In the genomic region with DNA sequence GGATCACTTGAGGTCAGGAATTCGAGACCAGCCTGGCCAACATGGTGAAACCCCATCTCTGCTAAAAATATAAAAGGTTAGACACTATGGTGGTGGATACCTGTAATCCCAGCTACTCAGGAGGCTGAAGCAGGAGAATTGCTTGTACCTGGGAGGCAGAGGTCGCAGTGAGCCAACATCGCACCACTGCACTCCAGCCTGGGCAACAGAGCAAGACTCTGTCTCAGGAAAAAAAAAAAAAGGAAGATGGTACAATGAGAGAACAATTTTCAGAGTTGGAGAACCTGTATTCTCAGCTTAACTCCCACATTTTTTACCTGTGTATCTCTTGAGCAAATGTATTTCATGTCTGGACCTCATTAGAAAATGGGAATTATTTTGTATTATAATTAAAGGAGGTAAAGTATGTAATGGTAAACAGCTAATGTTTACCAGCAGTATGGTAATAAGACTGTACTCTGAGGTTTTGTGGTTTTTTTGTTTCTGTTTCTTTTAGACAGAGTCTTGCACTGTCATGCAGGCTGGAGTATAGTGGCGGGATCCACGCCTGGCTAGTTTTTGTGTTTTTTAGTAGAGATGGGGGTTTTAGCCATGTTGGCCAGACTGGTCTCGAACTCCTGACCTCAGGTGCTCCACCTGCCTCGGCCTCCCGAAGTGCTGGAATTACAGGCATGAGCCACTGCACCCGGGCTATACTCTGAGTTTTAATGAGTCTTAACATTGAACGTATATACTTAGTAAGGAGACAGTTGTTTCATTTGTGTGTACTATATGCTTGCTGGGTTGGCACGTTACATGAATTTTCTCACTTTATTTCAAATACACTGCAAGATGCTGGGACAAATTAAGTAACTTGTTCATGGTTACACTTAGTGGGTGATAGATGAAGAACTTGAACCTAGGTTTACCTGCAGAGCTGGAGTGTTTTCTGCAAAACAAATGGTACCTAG, we compare ENCODE assay signal across 8 cellular contexts. TPM values are rescaled to one million over a fixed set of nuclear protein-coding genes. Genes with fewer than 3 reads are reported as not detected.
DNase-seq lines count a peak whose midpoint lies in the region; ATAC-seq and TF ChIP-seq lines count a peak whose summit lies in the region.

No MANE protein-coding gene starts in this region.

- H3K27me3 ChIP-seq in BE2C: no peaks in the 10 kb centered on the region

- no peak for TF ChIP-seq CTCF in BE2C (IDR thresholded peaks at IDR 0.05; ENCODE audit: low read depth, low read length)

- H3K4me1 ChIP-seq in BE2C: no peaks in the 10 kb centered on the region

- peak overlapping the region; percentile 88 for H3K27ac Mint-ChIP-seq in activated CD8-positive, alpha-beta memory T cell treated with anti-CD3 and anti-CD28 coated beads, Interleukin-2, amount 10 ng/mL, durations not matched to agents 7 days and 5 days
- H3K27ac Mint-ChIP-seq in T-cell: peak overlapping the region; percentile 79 to 85
- H3K27ac Mint-ChIP-seq in stimulated activated naive B cell treated with anti-CD40 and anti-IgM and Interleukin-4, amounts not matched to agents 10 μg/mL and 1 μg/mL and 100 μg/mL, for 72 hours: peak overlapping the region; percentile 81

- no peaks in the 10 kb centered on the region for H3K9me3 ChIP-seq in BE2C

- peak; percentile 63 for DNase-seq in activated CD8-positive, alpha-beta memory T cell treated with anti-CD3 and anti-CD28 coated beads, Interleukin-2, amount 10 ng/mL, durations not matched to agents 7 days and 5 days
- no peak for DNase-seq in activated CD8-positive, alpha-beta memory T cell treated with anti-CD3 and anti-CD28 coated beads, Interleukin-2, amount 50 U/mL, for 48 hours
- peak in 1 of 34 experiments; percentile 20 for DNase-seq in T-cell
- peak; percentile 12 for DNase-seq in stimulated activated naive B cell treated with anti-CD40 and anti-IgM and Interleukin-4, amounts not matched to agents 10 μg/mL and 1 μg/mL and 100 μg/mL, for 72 hours
- DNase-seq in BE2C: no peak
- DNase-seq in Ammon's horn (ENCODE audit: low spot score): no peak
- DNase-seq in Right ventricle myocardium inferior (ENCODE audit: missing footprints): no peak

- no peaks in the 10 kb centered on the region for H3K27me3 Mint-ChIP-seq in activated CD8-positive, alpha-beta memory T cell treated with anti-CD3 and anti-CD28 coated beads, Interleukin-2, amount 10 ng/mL, durations not matched to agents 7 days and 5 days
- no peaks in the 10 kb centered on the region for H3K27me3 Mint-ChIP-seq in T-cell
- H3K27me3 Mint-ChIP-seq in stimulated activated naive B cell treated with anti-CD40 and anti-IgM and Interleukin-4, amounts not matched to agents 10 μg/mL and 1 μg/mL and 100 μg/mL, for 72 hours: no peaks in the 10 kb centered on the region

- peak overlapping the region; percentile 63 for H3K4me3 Mint-ChIP-seq in activated CD8-positive, alpha-beta memory T cell treated with anti-CD3 and anti-CD28 coated beads, Interleukin-2, amount 10 ng/mL, durations not matched to agents 7 days and 5 days
- peak overlapping the region; percentile 47 to 59 (median 58) for H3K4me3 Mint-ChIP-seq in T-cell
- H3K4me3 Mint-ChIP-seq in stimulated activated naive B cell treated with anti-CD40 and anti-IgM and Interleukin-4, amounts not matched to agents 10 μg/mL and 1 μg/mL and 100 μg/mL, for 72 hours: peak overlapping the region in 1 of 2 donors; percentile 4

- CTCF ChIA-PET in activated CD8-positive, alpha-beta memory T cell treated with anti-CD3 and anti-CD28 coated beads, Interleukin-2, amount 10 ng/mL, durations not matched to agents 7 days and 5 days (lab: Charles Lee): interaction anchor here (1.2 to 5.4 kb wide), 4 partner anchors 9 to 20 kb away, joined by 3 to 41 read pairs (median 4); partner anchors contain the start of gene UHRF2
- CTCF ChIA-PET in T-cell (lab: Charles Lee): interaction anchor here in 1 of 2 donors (0.7 to 1.0 kb wide), 2 partner anchors 16 to 73 kb away, joined by 3 to 5 read pairs; partner anchors contain the start of gene UHRF2

- H3K36me3 Mint-ChIP-seq in activated CD8-positive, alpha-beta memory T cell treated with anti-CD3 and anti-CD28 coated beads, Interleukin-2, amount 10 ng/mL, durations not matched to agents 7 days and 5 days: peaks cover 37% of the 10 kb centered on the region
- H3K36me3 Mint-ChIP-seq in T-cell: peaks cover 29% of the 10 kb centered on the region
- H3K36me3 Mint-ChIP-seq in stimulated activated naive B cell treated with anti-CD40 and anti-IgM and Interleukin-4, amounts not matched to agents 10 μg/mL and 1 μg/mL and 100 μg/mL, for 72 hours: peaks cover 13 to 41% of the 10 kb centered on the region in 2 donors

- H3K4me3 ChIP-seq in BE2C (ENCODE audit: low read depth, low read length): no peak overlapping the region

- no peaks in the 10 kb centered on the region for H3K9me3 Mint-ChIP-seq in activated CD8-positive, alpha-beta memory T cell treated with anti-CD3 and anti-CD28 coated beads, Interleukin-2, amount 10 ng/mL, durations not matched to agents 7 days and 5 days (ENCODE audit: low read depth)
- H3K9me3 Mint-ChIP-seq in T-cell: no peaks in the 10 kb centered on the region
- no peaks in the 10 kb centered on the region for H3K9me3 Mint-ChIP-seq in stimulated activated naive B cell treated with anti-CD40 and anti-IgM and Interleukin-4, amounts not matched to agents 10 μg/mL and 1 μg/mL and 100 μg/mL, for 72 hours

- intact Hi-C loops in Right ventricle myocardium inferior (cut with DNase I): no loop called here

- H3K36me3 ChIP-seq in BE2C: peaks cover 11% of the 10 kb centered on the region

- peak; percentile 94 for ATAC-seq in activated CD8-positive, alpha-beta memory T cell treated with anti-CD3 and anti-CD28 coated beads, Interleukin-2, amount 10 ng/mL, durations not matched to agents 7 days and 5 days
- peak; percentile 95 for ATAC-seq in HG02938 (IDR thresholded peaks at IDR 0.05; ENCODE audit: unreplicated experiment)
- ATAC-seq in T-cell (replicated peaks in 1 of 4): peak; percentile 73 to 83 (median 74)
- ATAC-seq in stimulated activated naive B cell treated with anti-CD40 and anti-IgM and Interleukin-4, amounts not matched to agents 10 μg/mL and 1 μg/mL and 100 μg/mL, for 72 hours (replicated peaks): peak; percentile 89 to 94
- no peak for ATAC-seq in Right ventricle myocardium inferior

- POLR2A ChIA-PET in T-cell (lab: Charles Lee): interaction anchor here (0.6 to 2.1 kb wide), 3 partner anchors 16 to 44 kb away, joined by 8 to 24 read pairs (median 9); partner anchors contain the start of gene UHRF2 (in 1 of the 2)

- H3K4me1 Mint-ChIP-seq in activated CD8-positive, alpha-beta memory T cell treated with anti-CD3 and anti-CD28 coated beads, Interleukin-2, amount 10 ng/mL, durations not matched to agents 7 days and 5 days: peaks cover 77% of the 10 kb centered on the region
- peaks cover 82 to 88% (median 85%) of the 10 kb centered on the region in 3 donors for H3K4me1 Mint-ChIP-seq in T-cell
- peaks cover 37 to 83% of the 10 kb centered on the region in 2 donors for H3K4me1 Mint-ChIP-seq in stimulated activated naive B cell treated with anti-CD40 and anti-IgM and Interleukin-4, amounts not matched to agents 10 μg/mL and 1 μg/mL and 100 μg/mL, for 72 hours

RNA-seq across cellular contexts. Expression of gene UHRF2, which starts 16.2 kb away (rescaled TPM):
- total RNA-seq in activated CD8-positive, alpha-beta memory T cell treated with anti-CD3 and anti-CD28 coated beads, Interleukin-2, amount 10 ng/mL, durations not matched to agents 7 days and 5 days: 10 to 100 TPM; 68.0 to 86.4 TPM
- total RNA-seq in T-cell (100 to 1,000 TPM in 2 of 5 donors, 10 to 100 TPM in 3; 92.7 to 125 (median 96.2) TPM), Right ventricle myocardium inferior (16.0 TPM)
- polyA plus RNA-seq in BE2C (2012; ENCODE audit: insufficient read depth, insufficient read length, low read depth): 15.4 TPM

Comparison
In these comparisons a context has a peak if more than half of its experiments do, and no peak if none do; other contexts are left out.
1. DNase-seq: peak in activated CD8-positive, alpha-beta memory T cell treated with anti-CD3 and anti-CD28 coated beads, Interleukin-2, amount 10 ng/mL, durations not matched to agents 7 days and 5 days (single experiment) and stimulated activated naive B cell treated with anti-CD40 and anti-IgM and Interleukin-4, amounts not matched to agents 10 μg/mL and 1 μg/mL and 100 μg/mL, for 72 hours (single experiment); none in activated CD8-positive, alpha-beta memory T cell treated with anti-CD3 and anti-CD28 coated beads, Interleukin-2, amount 50 U/mL, for 48 hours (single experiment), BE2C (single experiment), Ammon's horn (single experiment) and Right ventricle myocardium inferior (single experiment).
2. Peak in every context shown above with its lines, with median percentiles within 50 percentile points of each other: H3K27ac Mint-ChIP-seq.